29 cellular contexts compared by ENCODE assay signal in the genomic region with DNA sequence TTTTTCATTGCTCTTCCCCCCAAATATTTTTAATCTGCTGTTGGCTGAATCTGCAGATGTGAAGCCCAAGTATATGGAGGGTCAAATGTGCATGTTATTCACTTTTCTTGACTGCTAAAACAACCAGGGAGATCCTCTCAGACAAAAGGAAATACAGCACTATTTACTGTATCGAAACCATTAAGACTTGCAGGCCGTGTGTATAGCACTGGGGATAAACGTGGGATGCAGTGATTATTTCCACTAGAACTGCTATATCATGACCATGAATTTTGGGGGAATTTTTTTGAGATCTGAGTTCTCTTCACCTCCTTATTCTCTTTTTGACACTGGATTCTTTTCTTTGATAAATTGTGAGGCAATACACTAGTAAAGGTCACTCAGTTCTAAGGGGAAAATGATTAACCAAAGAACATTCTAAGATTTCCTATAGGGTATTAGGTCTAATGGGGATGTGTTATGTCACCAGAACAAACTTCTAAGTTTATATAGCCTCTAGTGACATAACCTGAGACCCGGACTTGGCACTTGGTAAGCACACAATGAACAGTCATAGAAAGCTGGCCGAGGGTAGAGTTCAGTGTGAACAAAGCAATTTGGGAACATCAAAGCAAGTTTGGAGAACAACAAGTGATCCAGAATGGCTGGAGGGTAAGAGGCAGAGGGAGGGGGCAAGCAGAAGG. TPM values are rescaled to one million over a fixed set of nuclear protein-coding genes. Genes with fewer than 3 reads are reported as not detected.
"Had no signal": no experiment of that assay in that cellular context is flagged by ENCODE, and none has a peak within 500 bp of the region (broad histone marks: within the 10 kb centered on the region; RNA-seq: fewer than 3 reads in every experiment).

No MANE protein-coding gene starts in this region.

- DNase-seq: activated CD4-positive, alpha-beta memory T cell treated with anti-CD3 and anti-CD28 coated beads for 36 hours; activated CD4-positive, alpha-beta T cell treated with anti-CD3 and anti-CD28 coated beads, Interleukin-2, amount 10 ng/mL, durations not matched to agents 7 days and 5 days; activated CD4-positive, CD25-positive, alpha-beta regulatory T cell; activated gamma-delta T cell; activated naive CD4-positive, alpha-beta T cell treated with anti-CD3 and anti-CD28 coated beads for 36 hours; activated naive CD8-positive, alpha-beta T cell treated with anti-CD3 and anti-CD28 coated beads for 36 hours; activated T-cell treated with anti-CD3 and anti-CD28 coated beads for 4 hours; activated T-cell treated with anti-CD3 and anti-CD28 coated beads, Interleukin-2, amount 50 U/mL, for 48 hours; caudate nucleus; NCI-H1092; NCI-H1417; NCI-H187; NCI-H2081; NCI-H510A treated with DMSO at 0.1 percent for 48 hours; NCI-H69; PC-3; SHP77 treated with DMSO at 0.1 percent for 48 hours; T-cell; T-helper 2 cell; T1000 had no signal

- H3K27ac ChIP-seq: KMS-11, SK-N-MC had no signal

- H3K4me1 Mint-ChIP-seq: activated CD4-positive, alpha-beta T cell treated with anti-CD3 and anti-CD28 coated beads, Interleukin-2, amount 10 ng/mL, durations not matched to agents 7 days and 5 days; activated naive CD8-positive, alpha-beta T cell treated with anti-CD3 and anti-CD28 coated beads for 36 hours; activated T-helper 17 cell treated with anti-CD3 and anti-CD28 coated beads, Interleukin-2, amount 50 U/mL, for 72 hours; T-cell had no signal

- H3K36me3 Mint-ChIP-seq: activated CD4-positive, alpha-beta memory T cell treated with anti-CD3 and anti-CD28 coated beads for 36 hours; activated naive CD8-positive, alpha-beta T cell treated with anti-CD3 and anti-CD28 coated beads for 36 hours; T-cell had no signal

- FAIRE-seq: RCC 7860, TTC549 had no signal

- H3K9me3 Mint-ChIP-seq: activated CD4-positive, alpha-beta memory T cell treated with anti-CD3 and anti-CD28 coated beads for 36 hours had no signal

- ATAC-seq: activated T-helper 17 cell treated with anti-CD3 and anti-CD28 coated beads, Interleukin-2, amount 50 U/mL, for 72 hours; PC-3; T-cell had no signal

- H3K27ac Mint-ChIP-seq: activated CD4-positive, alpha-beta memory T cell treated with anti-CD3 and anti-CD28 coated beads for 36 hours; activated CD4-positive, alpha-beta T cell treated with anti-CD3 and anti-CD28 coated beads, Interleukin-2, amount 10 ng/mL, durations not matched to agents 7 days and 5 days; activated naive CD4-positive, alpha-beta T cell treated with anti-CD3 and anti-CD28 coated beads for 36 hours; activated naive CD8-positive, alpha-beta T cell treated with anti-CD3 and anti-CD28 coated beads for 36 hours; activated T-helper 17 cell treated with anti-CD3 and anti-CD28 coated beads, Interleukin-2, amount 50 U/mL, for 72 hours; T-cell had no signal

- H3K4me3 Mint-ChIP-seq: activated CD4-positive, alpha-beta memory T cell treated with anti-CD3 and anti-CD28 coated beads for 36 hours; activated CD4-positive, alpha-beta T cell treated with anti-CD3 and anti-CD28 coated beads, Interleukin-2, amount 10 ng/mL, durations not matched to agents 7 days and 5 days; activated naive CD4-positive, alpha-beta T cell treated with anti-CD3 and anti-CD28 coated beads for 36 hours; activated naive CD8-positive, alpha-beta T cell treated with anti-CD3 and anti-CD28 coated beads for 36 hours; activated T-helper 17 cell treated with anti-CD3 and anti-CD28 coated beads, Interleukin-2, amount 50 U/mL, for 72 hours; T-cell had no signal

- H3K4me3 ChIP-seq: SK-N-MC had no signal

RNA-seq across cellular contexts. Expression of a gene that starts 14.9 kb away (rescaled TPM):
- total RNA-seq: activated CD4-positive, alpha-beta memory T cell treated with anti-CD3 and anti-CD28 coated beads for 36 hours; activated CD4-positive, alpha-beta T cell treated with anti-CD3 and anti-CD28 coated beads, Interleukin-2, amount 10 ng/mL, durations not matched to agents 7 days and 5 days; activated CD8-positive, alpha-beta memory T cell treated with anti-CD3 and anti-CD28 coated beads for 36 hours; activated naive CD4-positive, alpha-beta T cell treated with anti-CD3 and anti-CD28 coated beads for 36 hours; activated naive CD8-positive, alpha-beta T cell treated with anti-CD3 and anti-CD28 coated beads for 36 hours; activated T-helper 17 cell treated with anti-CD3 and anti-CD28 coated beads, Interleukin-2, amount 50 U/mL, for 72 hours; cerebellum; MCF 10A; T-cell had no signal

RNA-seq across cellular contexts. Expression of a gene that starts 16.4 kb away (rescaled TPM):
- total RNA-seq: activated CD4-positive, alpha-beta memory T cell treated with anti-CD3 and anti-CD28 coated beads for 36 hours; activated CD4-positive, alpha-beta T cell treated with anti-CD3 and anti-CD28 coated beads, Interleukin-2, amount 10 ng/mL, durations not matched to agents 7 days and 5 days; activated CD8-positive, alpha-beta memory T cell treated with anti-CD3 and anti-CD28 coated beads for 36 hours; activated naive CD4-positive, alpha-beta T cell treated with anti-CD3 and anti-CD28 coated beads for 36 hours; activated naive CD8-positive, alpha-beta T cell treated with anti-CD3 and anti-CD28 coated beads for 36 hours; activated T-helper 17 cell treated with anti-CD3 and anti-CD28 coated beads, Interleukin-2, amount 50 U/mL, for 72 hours; cerebellum; MCF 10A; PC-3; T-cell had no signal
- polyA plus RNA-seq: adipose tissue had no signal

RNA-seq across cellular contexts. Expression of a gene that starts 26.7 kb away (rescaled TPM):
- total RNA-seq: activated CD4-positive, alpha-beta memory T cell treated with anti-CD3 and anti-CD28 coated beads for 36 hours; activated CD4-positive, alpha-beta T cell treated with anti-CD3 and anti-CD28 coated beads, Interleukin-2, amount 10 ng/mL, durations not matched to agents 7 days and 5 days; activated CD8-positive, alpha-beta memory T cell treated with anti-CD3 and anti-CD28 coated beads for 36 hours; activated naive CD4-positive, alpha-beta T cell treated with anti-CD3 and anti-CD28 coated beads for 36 hours; activated naive CD8-positive, alpha-beta T cell treated with anti-CD3 and anti-CD28 coated beads for 36 hours; activated T-helper 17 cell treated with anti-CD3 and anti-CD28 coated beads, Interleukin-2, amount 50 U/mL, for 72 hours; cerebellum; MCF 10A; PC-3; T-cell had no signal
- polyA plus RNA-seq: adipose tissue had no signal

RNA-seq across cellular contexts. Expression of a gene that starts 32.5 kb away (rescaled TPM):
- total RNA-seq: activated CD4-positive, alpha-beta memory T cell treated with anti-CD3 and anti-CD28 coated beads for 36 hours; activated CD4-positive, alpha-beta T cell treated with anti-CD3 and anti-CD28 coated beads, Interleukin-2, amount 10 ng/mL, durations not matched to agents 7 days and 5 days; activated CD8-positive, alpha-beta memory T cell treated with anti-CD3 and anti-CD28 coated beads for 36 hours; activated naive CD4-positive, alpha-beta T cell treated with anti-CD3 and anti-CD28 coated beads for 36 hours; activated naive CD8-positive, alpha-beta T cell treated with anti-CD3 and anti-CD28 coated beads for 36 hours; activated T-helper 17 cell treated with anti-CD3 and anti-CD28 coated beads, Interleukin-2, amount 50 U/mL, for 72 hours; cerebellum; MCF 10A; PC-3; T-cell had no signal

RNA-seq across cellular contexts. Expression of a gene that starts 32.9 kb away (rescaled TPM):
- total RNA-seq: activated CD4-positive, alpha-beta memory T cell treated with anti-CD3 and anti-CD28 coated beads for 36 hours; activated CD4-positive, alpha-beta T cell treated with anti-CD3 and anti-CD28 coated beads, Interleukin-2, amount 10 ng/mL, durations not matched to agents 7 days and 5 days; activated CD8-positive, alpha-beta memory T cell treated with anti-CD3 and anti-CD28 coated beads for 36 hours; activated naive CD4-positive, alpha-beta T cell treated with anti-CD3 and anti-CD28 coated beads for 36 hours; activated naive CD8-positive, alpha-beta T cell treated with anti-CD3 and anti-CD28 coated beads for 36 hours; activated T-helper 17 cell treated with anti-CD3 and anti-CD28 coated beads, Interleukin-2, amount 50 U/mL, for 72 hours; cerebellum; MCF 10A; PC-3; T-cell had no signal
